18 cellular contexts compared by ENCODE assay signal in the genomic region with DNA sequence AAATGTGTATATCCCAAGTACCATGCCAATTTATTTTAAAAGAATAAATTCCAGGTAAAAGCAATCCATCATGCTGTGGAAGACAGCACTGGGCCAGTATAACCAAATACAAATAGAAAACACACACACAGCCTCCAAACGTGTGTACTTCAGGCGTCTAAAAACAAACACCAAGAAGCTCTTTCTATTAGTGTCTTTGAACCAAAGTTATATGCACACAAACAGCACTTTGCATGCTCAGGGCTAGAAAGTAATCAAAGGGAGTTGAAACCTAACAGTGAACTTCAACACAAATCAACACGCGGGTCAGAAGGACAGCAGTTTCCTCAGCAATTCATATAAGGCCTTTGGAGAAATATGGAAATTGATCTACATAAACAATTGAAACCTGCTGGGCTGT. TPM values are rescaled to one million over a fixed set of nuclear protein-coding genes. Genes with fewer than 3 reads are reported as not detected.
DNase-seq lines count a peak whose midpoint lies in the region; ATAC-seq and TF ChIP-seq lines count a peak whose summit lies in the region.
"Had no signal": no experiment of that assay in that cellular context is flagged by ENCODE, and none has a peak within 500 bp of the region (broad histone marks: within the 10 kb centered on the region; RNA-seq: fewer than 3 reads in every experiment).

No MANE protein-coding gene starts in this region.

- peak; percentile 15 for DNase-seq in DMS53 treated with DMSO at 0.1 percent for 48 hours (lab: John Stamatoyannopoulos, UW; ENCODE audit: unreplicated experiment)
- peak; percentile 18 for DNase-seq in NCI-H69 (lab: John Stamatoyannopoulos, UW)
- no peak for DNase-seq in coronary artery (ENCODE audit: low spot score)
- no peak for DNase-seq in trophoblast cell
- no peak for DNase-seq in activated CD4-positive, alpha-beta T cell treated with anti-CD3 and anti-CD28 coated beads, Interleukin-2, amount 10 ng/mL, durations not matched to agents 7 days and 5 days
- no peak for DNase-seq in OCI-M1 (lab: John Stamatoyannopoulos, UW)
- DNase-seq in islet precursor cell = no peak
- DNase-seq: CD4-positive, alpha-beta memory T cell; GOT3; MM.1S; NCI-H1105; NCI-H187 treated with DMSO at 0.1 percent for 48 hours; NCI-H2171; NCI-H446 treated with DMSO at 0.1 percent for 48 hours; SJCRH30 had no signal

- no CpG with 5 or more reads among the region's 4 CpGs for WGBS in trophoblast cell (ENCODE audit: extremely low coverage, insufficient coverage, insufficient read length)

- no peak for TF ChIP-seq CTCF in coronary artery (IDR thresholded peaks at IDR 0.05)

- no peak overlapping the region for H3K4ac ChIP-seq in trophoblast cell (ENCODE audit: low read depth, low read length)

- no peaks in the 10 kb centered on the region for H3K79me2 ChIP-seq in trophoblast cell (ENCODE audit: control insufficient read depth, insufficient read depth, low read length, poor library complexity)

- H2BK5ac ChIP-seq in trophoblast cell (ENCODE audit: low read depth, low read length, poor library complexity) = no peak overlapping the region

- ATAC-seq in HG03159 (IDR thresholded peaks at IDR 0.05; ENCODE audit: unreplicated experiment) = no peak

- no peak overlapping the region for H4K12ac ChIP-seq in trophoblast cell (ENCODE audit: low read depth, low read length)

- H3K27me3 Mint-ChIP-seq in activated CD4-positive, alpha-beta T cell treated with anti-CD3 and anti-CD28 coated beads, Interleukin-2, amount 10 ng/mL, durations not matched to agents 7 days and 5 days = peaks cover 1% of the 10 kb centered on the region
- H3K27me3 Mint-ChIP-seq: B cell had no signal

- H2AK5ac ChIP-seq in trophoblast cell (ENCODE audit: low read length) = no peak overlapping the region

- H3K4me2 ChIP-seq in trophoblast cell (ENCODE audit: low read length) = no peak overlapping the region

- no peaks in the 10 kb centered on the region for H3K9me3 ChIP-seq in trophoblast cell (ENCODE audit: insufficient read depth, low read depth, low read length)
- H3K9me3 ChIP-seq: SJCRH30 had no signal

- H3K9ac ChIP-seq in trophoblast cell (ENCODE audit: low read length) = no peak overlapping the region

- H3K23ac ChIP-seq in trophoblast cell (ENCODE audit: low read length) = no peak overlapping the region

- CTCF ChIA-PET in activated CD4-positive, alpha-beta T cell treated with anti-CD3 and anti-CD28 coated beads, Interleukin-2, amount 10 ng/mL, durations not matched to agents 7 days and 5 days (lab: Charles Lee) = interaction anchor here (1.1 kb wide), 1 partner anchor 14 kb away, joined by 3 read pairs; no protein-coding TSS in a partner anchor

- H3K27me3 ChIP-seq in trophoblast cell (ENCODE audit: insufficient read depth, low read length) = no peaks in the 10 kb centered on the region
- H3K27me3 ChIP-seq: SJCRH30 had no signal

- peaks cover 0 to 2% of the 10 kb centered on the region in 2 experiments for H3K36me3 ChIP-seq in trophoblast cell (ENCODE audit: control insufficient read depth in 1 of 2, insufficient read depth in 2 of 2, low read length in 2 of 2)
- H3K36me3 ChIP-seq: SJCRH30 had no signal

- H3K27ac ChIP-seq in coronary artery = no peak overlapping the region
- no peak overlapping the region for H3K27ac ChIP-seq in trophoblast cell (ENCODE audit: low read depth, low read length)
- H3K27ac ChIP-seq: RWPE1, SJCRH30 had no signal

- POLR2A ChIA-PET in activated CD4-positive, alpha-beta T cell treated with anti-CD3 and anti-CD28 coated beads, Interleukin-2, amount 10 ng/mL, durations not matched to agents 7 days and 5 days (lab: Charles Lee) = no interaction called here

- H3K14ac ChIP-seq in trophoblast cell (ENCODE audit: low read length) = no peak overlapping the region

- no peak overlapping the region for H4K8ac ChIP-seq in trophoblast cell (ENCODE audit: low read depth, low read length)

- H2BK12ac ChIP-seq in trophoblast cell (ENCODE audit: low read length) = peak overlapping the region; percentile 49

- no peak overlapping the region for H3K4me3 Mint-ChIP-seq in activated CD4-positive, alpha-beta T cell treated with anti-CD3 and anti-CD28 coated beads, Interleukin-2, amount 10 ng/mL, durations not matched to agents 7 days and 5 days
- H3K4me3 Mint-ChIP-seq: B cell; CD4-positive, alpha-beta memory T cell had no signal

- H3K36me3 Mint-ChIP-seq in activated CD4-positive, alpha-beta T cell treated with anti-CD3 and anti-CD28 coated beads, Interleukin-2, amount 10 ng/mL, durations not matched to agents 7 days and 5 days (ENCODE audit: low read depth) = no peaks in the 10 kb centered on the region
- H3K36me3 Mint-ChIP-seq: CD4-positive, alpha-beta memory T cell had no signal

- H3K18ac ChIP-seq in trophoblast cell (ENCODE audit: low read length) = no peak overlapping the region

- H3K79me1 ChIP-seq in trophoblast cell (ENCODE audit: low read length) = peaks cover 6% of the 10 kb centered on the region

- no peak overlapping the region for H2BK120ac ChIP-seq in trophoblast cell (ENCODE audit: insufficient read depth, low read length, poor library complexity)

- H3K4me3 ChIP-seq in coronary artery (peak overlapping the region; percentile 11), trophoblast cell (ENCODE audit: low read depth, low read length) (no peak overlapping the region)
- H3K4me3 ChIP-seq: SJCRH30 had no signal

- no peak overlapping the region for H4K91ac ChIP-seq in trophoblast cell (ENCODE audit: low read depth, low read length)

- no peaks in the 10 kb centered on the region for H3K9me3 Mint-ChIP-seq in activated CD4-positive, alpha-beta T cell treated with anti-CD3 and anti-CD28 coated beads, Interleukin-2, amount 10 ng/mL, durations not matched to agents 7 days and 5 days

- H3K27ac Mint-ChIP-seq in activated CD4-positive, alpha-beta T cell treated with anti-CD3 and anti-CD28 coated beads, Interleukin-2, amount 10 ng/mL, durations not matched to agents 7 days and 5 days = no peak overlapping the region
- H3K27ac Mint-ChIP-seq: B cell; CD4-positive, alpha-beta memory T cell had no signal

- peaks cover under 1 to 3% of the 10 kb centered on the region in 2 experiments for H3K4me1 ChIP-seq in trophoblast cell (ENCODE audit: control insufficient read depth in 1 of 2, insufficient read depth in 2 of 2, low read length in 2 of 2)
- H3K4me1 ChIP-seq: SJCRH30 had no signal

- no peak overlapping the region for H2AFZ ChIP-seq in trophoblast cell (ENCODE audit: insufficient read depth, low read length, poor library complexity)

- no peaks in the 10 kb centered on the region for H3K4me1 Mint-ChIP-seq in activated CD4-positive, alpha-beta T cell treated with anti-CD3 and anti-CD28 coated beads, Interleukin-2, amount 10 ng/mL, durations not matched to agents 7 days and 5 days
- H3K4me1 Mint-ChIP-seq: B cell; CD4-positive, alpha-beta memory T cell had no signal

RNA-seq across cellular contexts. Expression of a gene that starts 15.4 kb away (rescaled TPM):
- 20.2 and 21.5 TPM in 2 replicates for polyA plus RNA-seq in trophoblast cell (2013)
- not detected for total RNA-seq in activated CD4-positive, alpha-beta T cell treated with anti-CD3 and anti-CD28 coated beads, Interleukin-2, amount 10 ng/mL, durations not matched to agents 7 days and 5 days
- polyA plus RNA-seq: CD4-positive, alpha-beta memory T cell had no signal

RNA-seq across cellular contexts. Expression of a gene that starts 52.9 kb away (rescaled TPM):
- polyA plus RNA-seq in trophoblast cell (2013) = 6.8 and 6.9 TPM in 2 replicates
- not detected for total RNA-seq in activated CD4-positive, alpha-beta T cell treated with anti-CD3 and anti-CD28 coated beads, Interleukin-2, amount 10 ng/mL, durations not matched to agents 7 days and 5 days
- polyA plus RNA-seq: CD4-positive, alpha-beta memory T cell had no signal

Comparison
In these comparisons a context has a peak if more than half of its experiments do, and no peak if none do; other contexts are left out.
1. DNase-seq: peak in DMS53 treated with DMSO at 0.1 percent for 48 hours (single experiment) and NCI-H69 (single experiment); none in coronary artery (single experiment), trophoblast cell (0 of 2), activated CD4-positive, alpha-beta T cell treated with anti-CD3 and anti-CD28 coated beads, Interleukin-2, amount 10 ng/mL, durations not matched to agents 7 days and 5 days (single experiment), OCI-M1 (single experiment) and islet precursor cell (single experiment).